29 cellular contexts compared by ENCODE assay signal in genomic region chr10:37379991-37380390, GRCh38.
DNase-seq lines count a peak whose midpoint lies in the region; ATAC-seq, FAIRE-seq and TF ChIP-seq lines count a peak whose summit lies in the region.
"Had no signal": no experiment of that assay in that cellular context is flagged by ENCODE, and none has a peak within 500 bp of the region (broad histone marks: within the 10 kb centered on the region; RNA-seq: fewer than 3 reads in every experiment).

No MANE protein-coding gene starts in this region.

- FAIRE-seq in H54 (lab: Jason Lieb, UNC): no peak
- FAIRE-seq in RCC 7860 (lab: Jason Lieb, UNC): peak; percentile 73
- no peak for FAIRE-seq in urothelium cell line (lab: Jason Lieb, UNC)
- FAIRE-seq: endometrium had no signal

- no peaks in the 10 kb centered on the region for H3K4me1 ChIP-seq in ascending aorta
- H3K4me1 ChIP-seq: HAP-1, parathyroid adenoma, right atrium auricular region, spleen, vagina had no signal

- ATAC-seq in esophagus mucosa: peak; percentile 62
- ATAC-seq: activated CD4-positive, CD25-positive, alpha-beta regulatory T cell treated with anti-CD3 and anti-CD28 coated beads, Interleukin-2, amount 50 U/mL, for 24 hours; activated naive CD4-positive, alpha-beta T cell treated with anti-CD3 and anti-CD28 coated beads, Interleukin-2, amount 50 U/mL, for 72 hours; left ventricle myocardium superior; stimulated activated effector memory CD8-positive, alpha-beta T cell treated with anti-CD3 and anti-CD28 coated beads, Interleukin-12 subunit alpha, Interleukin-12 subunit beta, amount 100 ng/mL, for 72 hours had no signal

- DNase-seq in H54 (ENCODE audit: insufficient read length, low spot score): peak; percentile 19
- peak; percentile 79 for DNase-seq in RCC 7860 (ENCODE audit: low spot score)
- DNase-seq in urothelium cell line (ENCODE audit: low spot score): peak; percentile 72
- no peak for DNase-seq in Ammon's horn (ENCODE audit: low spot score)
- no peak for DNase-seq in ascending aorta (ENCODE audit: low spot score in 2 of 2)
- DNase-seq in GDM1 (lab: John Stamatoyannopoulos, UW): no peak
- DNase-seq: activated CD4-positive, alpha-beta memory T cell treated with anti-CD3 and anti-CD28 coated beads for 36 hours; activated CD8-positive, alpha-beta memory T cell treated with anti-CD3 and anti-CD28 coated beads, Interleukin-2, amount 50 U/mL, for 48 hours; anterior cingulate cortex; caudate nucleus; CD8-positive, alpha-beta memory T cell; GF-D8; hippocampal formation; left ventricle myocardium superior; midbrain; NCI-H1092 treated with DMSO at 0.1 percent for 48 hours; NCI-H2029; SHP77 treated with DMSO at 0.1 percent for 48 hours; spleen; stimulated activated CD4-positive, alpha-beta T cell treated with anti-CD3 and anti-CD28 coated beads, Interleukin-2, amount 100 ng/mL, for 48 hours had no signal

- no peaks in the 10 kb centered on the region for H3K36me3 ChIP-seq in ascending aorta
- H3K36me3 ChIP-seq: HAP-1, right atrium auricular region, spleen, vagina had no signal

- no peaks in the 10 kb centered on the region for H3K9me3 ChIP-seq in ascending aorta
- H3K9me3 ChIP-seq: HAP-1, vagina had no signal

- no peak overlapping the region for H3K4me3 ChIP-seq in ascending aorta
- H3K4me3 ChIP-seq: HAP-1, right atrium auricular region, spleen, vagina had no signal

- no peak for TF ChIP-seq POLR2A in H54 (IDR thresholded peaks at IDR 0.05; ENCODE audit: low read depth, low read length)

- intact Hi-C loops in ascending aorta (cut with DNase I): no loop called here

- no peak for TF ChIP-seq CTCF in ascending aorta (IDR thresholded peaks at IDR 0.05)

- H3K27ac ChIP-seq in ascending aorta: no peak overlapping the region
- H3K27ac ChIP-seq: parathyroid adenoma, right atrium auricular region, spleen, vagina had no signal

- no peaks in the 10 kb centered on the region for H3K27me3 ChIP-seq in ascending aorta
- H3K27me3 ChIP-seq: right atrium auricular region, spleen, vagina had no signal

Comparison
In these comparisons a context has a peak if more than half of its experiments do, and no peak if none do; other contexts are left out.
1. DNase-seq: peak in H54 (single experiment), RCC 7860 (single experiment) and urothelium cell line (single experiment); none in Ammon's horn (single experiment), ascending aorta (0 of 2) and GDM1 (single experiment).